In the genomic region with DNA sequence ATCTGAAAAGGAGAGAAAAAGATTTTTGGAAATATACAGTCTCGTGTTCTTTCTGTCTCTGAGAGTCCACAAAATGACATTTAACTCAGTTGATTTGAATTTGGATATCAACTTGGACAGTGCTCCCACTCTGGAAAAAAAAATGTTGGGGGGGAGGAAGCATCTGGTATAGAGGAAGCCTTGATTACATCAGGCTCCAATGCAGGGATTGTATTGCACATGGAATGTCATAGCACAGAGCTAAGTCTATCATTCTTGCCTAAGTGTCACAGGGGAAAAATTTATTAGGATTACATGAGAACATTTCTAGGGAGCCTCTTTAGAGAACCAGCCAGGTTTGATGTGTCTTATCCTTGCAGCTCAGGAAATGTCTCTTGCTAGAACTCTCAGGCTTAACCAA, we compare ENCODE assay signal across 21 cellular contexts. TPM values are rescaled to one million over a fixed set of nuclear protein-coding genes. Genes with fewer than 3 reads are reported as not detected.
DNase-seq lines count a peak whose midpoint lies in the region; ATAC-seq and TF ChIP-seq lines count a peak whose summit lies in the region.
"Had no signal": no experiment of that assay in that cellular context is flagged by ENCODE, and none has a peak within 500 bp of the region (broad histone marks: within the 10 kb centered on the region; RNA-seq: fewer than 3 reads in every experiment).

No MANE protein-coding gene starts in this region.

- H3K4me3 ChIP-seq in PC-3 (ENCODE audit: low read length), result no peak overlapping the region
- no peak overlapping the region for H3K4me3 ChIP-seq in mesendoderm (ENCODE audit: low read length)
- no peak overlapping the region for H3K4me3 ChIP-seq in uterus
- H3K4me3 ChIP-seq: GM23248 had no signal

- H3K18ac ChIP-seq in mesendoderm (ENCODE audit: low read length), result no peak overlapping the region

- no peak overlapping the region for H2BK120ac ChIP-seq in mesendoderm (ENCODE audit: low read depth, low read length)

- no peak overlapping the region for H3K27ac ChIP-seq in PC-3 (ENCODE audit: low read length)
- H3K27ac ChIP-seq in mesendoderm (ENCODE audit: low read depth, low read length), result no peak overlapping the region
- no peak overlapping the region for H3K27ac ChIP-seq in uterus
- H3K27ac ChIP-seq: GM23248 had no signal

- H3K9ac ChIP-seq in PC-3 (ENCODE audit: low read length) (no peak overlapping the region), mesendoderm (ENCODE audit: low read length) (no peak overlapping the region)
- H3K9ac ChIP-seq: GM23248 had no signal

- DNase-seq in PC-3 (peak; percentile 6), dermis blood vessel endothelial cell (peak; percentile 94), glomerular endothelial cell (ENCODE audit: extremely low read depth, low read depth, low spot score) (peak; percentile 72), mesendoderm (no peak), NCI-H2107 treated with DMSO at 0.1 percent for 48 hours (lab: John Stamatoyannopoulos, UW; ENCODE audit: unreplicated experiment) (no peak), uterus (no peak)
- DNase-seq: C1 segment of cervical spinal cord; Calu3; CD4-positive, alpha-beta memory T cell; COR-L47; DMS79 treated with DMSO at 0.1 percent for 48 hours; GF-D8; GM23248; H9 had no signal

- H3K9me3 ChIP-seq in PC-3 (ENCODE audit: low read length), result no peaks in the 10 kb centered on the region
- no peaks in the 10 kb centered on the region for H3K9me3 ChIP-seq in uterus

- CTCF ChIA-PET in PC-3 (lab: Charles Lee), result no interaction called here

- H2AK5ac ChIP-seq in mesendoderm (ENCODE audit: low read length), result no peak overlapping the region

- H3K27me3 ChIP-seq in PC-3 (ENCODE audit: low read length), result no peaks in the 10 kb centered on the region
- H3K27me3 ChIP-seq in mesendoderm (ENCODE audit: insufficient read depth, low read length, poor library complexity), result no peaks in the 10 kb centered on the region
- no peaks in the 10 kb centered on the region for H3K27me3 ChIP-seq in uterus

- intact Hi-C loops in PC-3 (cut with micrococcal nuclease), result no loop called here
- intact Hi-C loops in uterus (cut with DNase I; ENCODE audit: low total_unique reads), result no loop called here

- H3K9me2 ChIP-seq in PC-3 (replicated peaks; ENCODE audit: low read length), result no peaks in the 10 kb centered on the region

- H3K4me2 ChIP-seq in PC-3 (ENCODE audit: low read length) (no peak overlapping the region), mesendoderm (ENCODE audit: low read length) (no peak overlapping the region)

- no peak overlapping the region for H4K8ac ChIP-seq in mesendoderm (ENCODE audit: low read depth, low read length)

- H3K79me1 ChIP-seq in mesendoderm (ENCODE audit: low read length), result no peaks in the 10 kb centered on the region

- no TSS peak for BruUV-seq in PC-3 (replicated peaks; lab: Mats Ljungman, UMichigan)

- H3K56ac ChIP-seq in mesendoderm (ENCODE audit: low read length), result no peak overlapping the region

- POLR2A ChIA-PET in PC-3 (lab: Charles Lee; ENCODE audit: unreplicated experiment), result no interaction called here

- ATAC-seq in PC-3, result no peak
- ATAC-seq: HCT116 had no signal

- H2BK15ac ChIP-seq in mesendoderm (replicated peaks; ENCODE audit: low read depth), result no peak overlapping the region

- H2BK5ac ChIP-seq in mesendoderm (ENCODE audit: low read length), result no peak overlapping the region

- no peak overlapping the region for H4K5ac ChIP-seq in mesendoderm (ENCODE audit: low read length)

- H2AFZ ChIP-seq in PC-3 (ENCODE audit: low read length), result no peak overlapping the region
- H2AFZ ChIP-seq: GM23248 had no signal

- H3K4me1 ChIP-seq in PC-3 (ENCODE audit: insufficient read depth, low read length) (peaks cover 31% of the 10 kb centered on the region), mesendoderm (ENCODE audit: control insufficient read depth, low read depth, low read length) (no peaks in the 10 kb centered on the region), uterus (no peaks in the 10 kb centered on the region)

- no CpG with 5 or more reads among the region's 1 CpG for WGBS in mesendoderm (ENCODE audit: extremely low coverage, insufficient coverage, low lambda C conversion rate)

- no peaks in the 10 kb centered on the region for H3K79me2 ChIP-seq in PC-3 (ENCODE audit: low read length)
- no peaks in the 10 kb centered on the region for H3K79me2 ChIP-seq in mesendoderm (ENCODE audit: control insufficient read depth, insufficient read depth, low read length)

- peaks cover 7% of the 10 kb centered on the region for H3F3A ChIP-seq in PC-3 (ENCODE audit: low read length, unreplicated experiment)

- H3K36me3 ChIP-seq in PC-3 (ENCODE audit: low read depth, low read length) (no peaks in the 10 kb centered on the region), mesendoderm (ENCODE audit: control insufficient read depth, insufficient read depth, low read length) (no peaks in the 10 kb centered on the region), uterus (no peaks in the 10 kb centered on the region)

- H3K23ac ChIP-seq in mesendoderm (ENCODE audit: low read length), result no peak overlapping the region

- no peak for TF ChIP-seq CTCF in PC-3 (conservative IDR thresholded peaks at IDR 0.05; ENCODE audit: low read depth, low read length)
- TF ChIP-seq CTCF in uterus (IDR thresholded peaks at IDR 0.05), result no peak

- TF ChIP-seq POLR2A in uterus (IDR thresholded peaks at IDR 0.05), result no peak

- no peaks in the 10 kb centered on the region for H4K20me1 ChIP-seq in PC-3 (ENCODE audit: low read length)

- no peak overlapping the region for H3K4ac ChIP-seq in mesendoderm (ENCODE audit: low read depth, low read length)

RNA-seq across cellular contexts. Expression of a gene that starts 23.0 kb away (rescaled TPM):
- total RNA-seq in PC-3 (2014; rRNA removed), result not detected in 2 replicates
- 1.3 and 6.0 TPM in 2 replicates for total RNA-seq in dermis blood vessel endothelial cell
- 2.9 and 7.5 TPM in 2 replicates for total RNA-seq in glomerular endothelial cell
- 0.14 TPM for polyA plus RNA-seq in mesendoderm (2013, experiment 1 of 2)
- polyA plus RNA-seq in mesendoderm (2013, experiment 2 of 2), result 0.10 TPM
- 10 to 100 TPM; 35.2 to 51.7 (median 40.3) TPM for total RNA-seq in uterus
- total RNA-seq: A172, A673, Calu3, Daoy, G401, GM23248, H4, H9 had no signal
- polyA plus RNA-seq: BJ, GM23248 had no signal

Comparison
In these comparisons a context has a peak if more than half of its experiments do, and no peak if none do; other contexts are left out.
1. DNase-seq: peak in PC-3 (single experiment), dermis blood vessel endothelial cell (single experiment) and glomerular endothelial cell (single experiment); none in mesendoderm (single experiment), NCI-H2107 treated with DMSO at 0.1 percent for 48 hours (single experiment) and uterus (0 of 2).